ENCODE assay signal across 21 cellular contexts in genomic region chr7:37084303-37084702, GRCh38.
A peak's percentile ranks its signal among the peaks of the same experiment; 100 is the strongest.
DNase-seq lines count a peak whose midpoint lies in the region; ATAC-seq, FAIRE-seq and TF ChIP-seq lines count a peak whose summit lies in the region.
"Had no signal": no experiment of that assay in that cellular context is flagged by ENCODE, and none has a peak within 500 bp of the region (broad histone marks: within the 10 kb centered on the region; RNA-seq: fewer than 3 reads in every experiment).

No MANE protein-coding gene starts in this region.

- no peak overlapping the region for H3K4me2 ChIP-seq in neuronal stem cell (ENCODE audit: insufficient read depth, low read length, poor library complexity, severe bottlenecking)

- H2AK5ac ChIP-seq in neuronal stem cell (ENCODE audit: low read depth, low read length) = no peak overlapping the region

- 69% methylated on average over 2 of the region's 2 CpGs for WGBS in esophagus muscularis mucosa
- WGBS in neuronal stem cell (ENCODE audit: extremely low coverage in 2 of 2, insufficient read length in 2 of 2, insufficient replicate concordance in 1 of 2), 2 donors = no CpG with 5 or more reads among the region's 2 CpGs

- no peak overlapping the region for H2BK15ac ChIP-seq in neuronal stem cell (ENCODE audit: low read length)

- H4K91ac ChIP-seq in neuronal stem cell (ENCODE audit: low read depth, low read length, poor library complexity) = no peak overlapping the region

- H2BK12ac ChIP-seq in neuronal stem cell (ENCODE audit: low read length) = no peak overlapping the region

- no peak overlapping the region for H3K14ac ChIP-seq in neuronal stem cell (ENCODE audit: low read length)

- no peaks in the 10 kb centered on the region for H3K4me1 ChIP-seq in CD4-positive, CD25-positive, alpha-beta regulatory T cell (ENCODE audit: control insufficient read depth, insufficient read depth, low read length, poor library complexity, severe bottlenecking)
- peaks cover 16 to 69% (median 59%) of the 10 kb centered on the region in 4 donors for H3K4me1 ChIP-seq in esophagus muscularis mucosa
- H3K4me1 ChIP-seq in skeletal muscle tissue (ENCODE audit: control insufficient read depth in 3 of 3, insufficient read depth in 3 of 3, low read length in 3 of 3) = peaks cover 2 to 6% (median 5%) of the 10 kb centered on the region in 3 donors
- H3K4me1 ChIP-seq in neuronal stem cell (ENCODE audit: control insufficient read depth in 2 of 2, insufficient read depth in 1 of 2, low read depth in 1 of 2, low read length in 2 of 2) = no peaks in the 10 kb centered on the region

- H3K27me3 Mint-ChIP-seq in CD4-positive, CD25-positive, alpha-beta regulatory T cell = no peaks in the 10 kb centered on the region
- H3K27me3 Mint-ChIP-seq: activated T-cell treated with anti-CD3 and anti-CD28 coated beads, Interleukin-2, amount 50 U/mL, for 24 hours; CD4-positive, alpha-beta T cell; dendritic cell treated with granulocyte-macrophage colony-stimulating factor and Interleukin-4, amounts not matched to agents 40 ng/mL and 50 ng/mL, for 4 days had no signal

- no peak for ATAC-seq in CD4-positive, CD25-positive, alpha-beta regulatory T cell (ENCODE audit: low read depth in 2 of 2)
- no peak for ATAC-seq in HG03175 (IDR thresholded peaks at IDR 0.05; ENCODE audit: unreplicated experiment)
- ATAC-seq: left lobe of liver had no signal

- H3K27me3 ChIP-seq in CD4-positive, CD25-positive, alpha-beta regulatory T cell (ENCODE audit: control insufficient read depth, insufficient read depth, low read length) = no peaks in the 10 kb centered on the region
- H3K27me3 ChIP-seq in esophagus muscularis mucosa (no peaks in the 10 kb centered on the region), skeletal muscle tissue (ENCODE audit: control insufficient read depth in 3 of 3, insufficient read depth in 3 of 3, low read length in 3 of 3) (no peaks in the 10 kb centered on the region), neuronal stem cell (ENCODE audit: control insufficient read depth in 3 of 3, insufficient read depth in 3 of 3, low read depth in 1 of 3, low read length in 3 of 3) (no peaks in the 10 kb centered on the region)
- H3K27me3 ChIP-seq: MG63 had no signal

- no peak for TF ChIP-seq CTCF in esophagus muscularis mucosa (IDR thresholded peaks at IDR 0.05)

- peak overlapping the region in 2 of 3 donors; percentile 47 to 69 for H3K27ac Mint-ChIP-seq in CD4-positive, CD25-positive, alpha-beta regulatory T cell
- H3K27ac Mint-ChIP-seq: activated T-cell treated with anti-CD3 and anti-CD28 coated beads, Interleukin-2, amount 50 U/mL, for 24 hours; CD4-positive, alpha-beta T cell; dendritic cell treated with granulocyte-macrophage colony-stimulating factor and Interleukin-4, amounts not matched to agents 40 ng/mL and 50 ng/mL, for 4 days had no signal

- H3K36me3 ChIP-seq in CD4-positive, CD25-positive, alpha-beta regulatory T cell (ENCODE audit: control insufficient read depth, insufficient read depth, low read length) = peaks cover 6% of the 10 kb centered on the region
- no peaks in the 10 kb centered on the region for H3K36me3 ChIP-seq in esophagus muscularis mucosa
- H3K36me3 ChIP-seq in skeletal muscle tissue (ENCODE audit: control insufficient read depth in 3 of 3, insufficient read depth in 3 of 3, low read length in 3 of 3) = no peaks in the 10 kb centered on the region
- H3K36me3 ChIP-seq in neuronal stem cell (replicated peaks in 1 of 2; ENCODE audit: control insufficient read depth in 2 of 2, insufficient read depth in 2 of 2, low read length in 2 of 2) = no peaks in the 10 kb centered on the region
- H3K36me3 ChIP-seq: MG63 had no signal

- peak; percentile 13 for FAIRE-seq in GM12891 (lab: Jason Lieb, UNC)
- FAIRE-seq: bronchial epithelial cell, urothelium cell line had no signal

- no peak overlapping the region for H3K4me3 ChIP-seq in CD4-positive, CD25-positive, alpha-beta regulatory T cell (ENCODE audit: low read depth, low read length)
- H3K4me3 ChIP-seq in esophagus muscularis mucosa (no peak overlapping the region), skeletal muscle tissue (ENCODE audit: low read length in 3 of 3) (no peak overlapping the region), neuronal stem cell (ENCODE audit: low read length in 2 of 2) (no peak overlapping the region)
- H3K4me3 ChIP-seq: MG63 had no signal

- H3K4ac ChIP-seq in neuronal stem cell (ENCODE audit: low read length) = no peak overlapping the region

- no peak overlapping the region for H3K4me3 Mint-ChIP-seq in CD4-positive, CD25-positive, alpha-beta regulatory T cell
- H3K4me3 Mint-ChIP-seq: activated T-cell treated with anti-CD3 and anti-CD28 coated beads, Interleukin-2, amount 50 U/mL, for 24 hours; CD4-positive, alpha-beta T cell; dendritic cell treated with granulocyte-macrophage colony-stimulating factor and Interleukin-4, amounts not matched to agents 40 ng/mL and 50 ng/mL, for 4 days; neural crest cell had no signal

- H3K27ac ChIP-seq in CD4-positive, CD25-positive, alpha-beta regulatory T cell (ENCODE audit: insufficient read depth, low read length, poor library complexity, severe bottlenecking) = no peak overlapping the region
- peak overlapping the region; percentile 74 to 86 (median 80) for H3K27ac ChIP-seq in esophagus muscularis mucosa (replicated peaks in 1 of 4)
- peak overlapping the region; percentile 65 for H3K27ac ChIP-seq in skeletal muscle tissue (ENCODE audit: low read depth, low read length)
- no peak overlapping the region for H3K27ac ChIP-seq in neuronal stem cell (replicated peaks; ENCODE audit: low read length)

- no peak overlapping the region for H4K8ac ChIP-seq in neuronal stem cell (ENCODE audit: low read depth, low read length)

- H2BK120ac ChIP-seq in neuronal stem cell (ENCODE audit: low read depth, low read length) = no peak overlapping the region

- H3K79me1 ChIP-seq in neuronal stem cell (ENCODE audit: low read depth, low read length) = no peaks in the 10 kb centered on the region

- intact Hi-C loops in esophagus muscularis mucosa (cut with DNase I) = loop anchor here (5.0 kb wide), 1 partner anchor 52 kb away; no protein-coding TSS in a partner anchor

- no peak for TF ChIP-seq EP300 in esophagus muscularis mucosa (IDR thresholded peaks at IDR 0.05)

- H3K4me1 Mint-ChIP-seq in CD4-positive, CD25-positive, alpha-beta regulatory T cell = peaks cover 20 to 37% (median 25%) of the 10 kb centered on the region in 4 donors
- H3K4me1 Mint-ChIP-seq: neural crest cell had no signal

- no peak overlapping the region for H3K9ac ChIP-seq in skeletal muscle tissue (ENCODE audit: low read depth in 1 of 3, low read length in 3 of 3)
- H3K9ac ChIP-seq in neuronal stem cell (ENCODE audit: low read depth, low read length, poor library complexity) = no peak overlapping the region

- no peak overlapping the region for H2BK5ac ChIP-seq in neuronal stem cell (ENCODE audit: low read length)

- TF ChIP-seq POLR2A in GM12891 (IDR thresholded peaks at IDR 0.05; ENCODE audit: low read depth, low read length) (no peak), esophagus muscularis mucosa (IDR thresholded peaks at IDR 0.05; ENCODE audit: low read depth) (no peak)

- no peaks in the 10 kb centered on the region for H3K9me3 ChIP-seq in CD4-positive, CD25-positive, alpha-beta regulatory T cell (ENCODE audit: control insufficient read depth in 2 of 2, low read length in 2 of 2)
- no peaks in the 10 kb centered on the region for H3K9me3 ChIP-seq in esophagus muscularis mucosa
- H3K9me3 ChIP-seq in skeletal muscle tissue (ENCODE audit: control insufficient read depth in 3 of 3, low read length in 3 of 3) = no peaks in the 10 kb centered on the region
- H3K9me3 ChIP-seq in neuronal stem cell (replicated peaks in 1 of 2; ENCODE audit: control insufficient read depth in 2 of 2, insufficient read depth in 1 of 2, low read depth in 1 of 2, low read length in 2 of 2) = no peaks in the 10 kb centered on the region
- H3K9me3 ChIP-seq: MG63 had no signal

- H3K18ac ChIP-seq in neuronal stem cell (ENCODE audit: low read length) = no peak overlapping the region

- peak in 1 of 3 donors; percentile 26 for DNase-seq in CD4-positive, CD25-positive, alpha-beta regulatory T cell
- DNase-seq in GM12891 (ENCODE audit: insufficient read length, low spot score) (no peak), esophagus muscularis mucosa (ENCODE audit: extremely low spot score) (no peak), neuronal stem cell (ENCODE audit: low spot score) (no peak)
- DNase-seq in central memory CD4-positive, alpha-beta T cell = no peak
- DNase-seq: activated T-cell treated with anti-CD3 and anti-CD28 coated beads, Interleukin-2, amount 50 U/mL, for 24 hours; amniotic stem cell; CD4-positive, alpha-beta T cell; DMS 273 treated with DMSO at 0.1 percent for 48 hours; GF-D8; HCEC 1CT; MG63; NCI-H1436 treated with DMSO at 0.1 percent for 48 hours; NCI-H748 treated with DMSO at 0.1 percent for 48 hours had no signal

- H3K36me3 Mint-ChIP-seq in CD4-positive, CD25-positive, alpha-beta regulatory T cell = peaks cover 42% of the 10 kb centered on the region

- peaks cover 0 to 3% (median 0%) of the 10 kb centered on the region in 7 donors for H3K9me3 Mint-ChIP-seq in CD4-positive, CD25-positive, alpha-beta regulatory T cell
- H3K9me3 Mint-ChIP-seq: activated T-cell treated with anti-CD3 and anti-CD28 coated beads, Interleukin-2, amount 50 U/mL, for 24 hours; CD4-positive, alpha-beta T cell; dendritic cell treated with granulocyte-macrophage colony-stimulating factor and Interleukin-4, amounts not matched to agents 40 ng/mL and 50 ng/mL, for 4 days; neural crest cell had no signal

- no peak overlapping the region for H2AFZ ChIP-seq in neuronal stem cell (ENCODE audit: low read length)

- no peak overlapping the region for H3K23ac ChIP-seq in neuronal stem cell (ENCODE audit: low read depth, low read length, poor library complexity)

TF ChIP-seq in GM12891, 5 proteins besides CTCF, POLR2A, EP300 and RAD21:
- TF ChIP-seq SPI1 (IDR thresholded peaks at IDR 0.05; ENCODE audit: low read depth, low read length) (no peak), TAF1 (IDR thresholded peaks at IDR 0.05; ENCODE audit: low read depth, low read length) (no peak), POU2F2 (IDR thresholded peaks at IDR 0.05; ENCODE audit: low read depth, low read length) (no peak), PAX5 (IDR thresholded peaks at IDR 0.05; ENCODE audit: insufficient read depth, low read length, severe bottlenecking) (no peak), POLR2AphosphoS5 (IDR thresholded peaks at IDR 0.05; ENCODE audit: low read depth, low read length) (no peak)

Comparison
In these comparisons a context has a peak if more than half of its experiments do, and no peak if none do; other contexts are left out.
1. H3K27ac ChIP-seq: peak in esophagus muscularis mucosa (4 of 4) and skeletal muscle tissue (single experiment); none in CD4-positive, CD25-positive, alpha-beta regulatory T cell (single experiment) and neuronal stem cell (single experiment).